Comparison of ENCODE assay signal across 1 cellular context in the genomic region with DNA sequence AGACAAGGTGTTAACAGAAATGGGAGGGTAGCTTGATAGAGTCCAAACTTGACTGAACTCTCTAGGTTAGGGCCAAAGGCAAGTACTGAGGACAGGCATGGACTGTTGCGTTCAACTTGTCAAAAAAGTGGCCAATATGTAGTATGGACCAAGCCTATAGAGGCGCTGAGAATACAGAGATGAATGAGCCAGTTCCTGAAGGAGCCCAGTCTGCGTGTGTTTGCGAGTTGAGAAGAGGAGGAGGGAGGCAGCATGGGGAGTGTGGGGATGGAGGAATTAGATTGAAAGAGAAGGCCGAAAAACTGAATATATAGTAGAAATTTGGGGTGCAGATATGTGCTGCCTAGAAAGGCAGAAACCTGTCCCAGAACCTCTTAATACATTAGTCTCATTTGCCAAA.
TF ChIP-seq lines count a peak whose summit lies in the region.

No MANE protein-coding gene starts in this region.

TF ChIP-seq in SK-N-SH treated with all-trans-retinoic acid at 6 μM for 48 hours, 23 proteins besides CTCF, POLR2A, EP300 and RAD21 (continued from another document):
- no peak for TF ChIP-seq POU6F1 (CRISPR knock-in tag; IDR thresholded peaks at IDR 0.05; ENCODE audit: borderline replicate concordance, low read depth)
- TF ChIP-seq PATZ1 (CRISPR knock-in tag; IDR thresholded peaks at IDR 0.05; ENCODE audit: borderline replicate concordance): no peak
- TF ChIP-seq OSR1 (CRISPR knock-in tag; IDR thresholded peaks at IDR 0.05): no peak
- no peak for TF ChIP-seq TCF4 (CRISPR knock-in tag; IDR thresholded peaks at IDR 0.05; ENCODE audit: borderline replicate concordance)
- TF ChIP-seq BACH2 (CRISPR knock-in tag; IDR thresholded peaks at IDR 0.05; ENCODE audit: borderline replicate concordance): no peak
- no peak for TF ChIP-seq RARB (CRISPR knock-in tag; IDR thresholded peaks at IDR 0.05)
TF ChIP-seq in SK-N-SH treated with all-trans-retinoic acid at 6 μM for 48 hours: peak in this region for 0.
